9 cellular contexts compared by ENCODE assay signal in the genomic region with DNA sequence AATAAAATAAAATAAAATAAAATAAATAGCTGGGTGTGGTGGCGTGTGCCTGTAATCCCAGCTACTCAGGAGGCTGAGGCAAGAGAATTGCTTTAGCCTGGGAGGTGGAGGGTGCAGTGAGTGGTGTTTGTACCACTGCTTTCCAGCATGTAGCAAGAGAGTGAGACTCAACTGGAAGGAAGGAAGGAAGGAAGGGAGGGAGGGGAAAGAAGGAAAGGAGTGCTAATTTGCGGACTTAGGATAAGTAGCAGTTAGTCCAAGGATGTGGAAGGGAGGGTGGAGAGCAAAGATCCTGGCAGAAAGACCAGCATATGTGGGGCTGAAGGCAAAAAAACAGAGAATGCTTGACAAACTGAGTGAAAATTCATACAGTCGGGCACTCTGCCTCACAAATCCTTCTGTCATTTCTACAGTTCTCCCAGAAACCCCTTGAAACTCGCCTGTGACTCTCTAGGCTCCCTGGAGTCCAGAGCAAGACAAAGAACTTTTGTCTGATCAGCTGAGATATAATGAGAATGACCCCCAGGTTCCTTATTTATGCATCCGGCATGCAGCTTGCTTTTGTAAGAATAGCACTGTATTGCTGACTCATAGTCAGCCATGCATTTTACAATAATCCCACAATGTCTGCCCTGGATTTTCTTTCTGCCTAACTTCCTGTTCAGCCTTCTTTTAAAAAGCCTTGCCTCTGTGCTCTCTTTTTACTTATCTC. TPM values are rescaled to one million over a fixed set of nuclear protein-coding genes. Genes with fewer than 3 reads are reported as not detected.
DNase-seq lines count a peak whose midpoint lies in the region; ATAC-seq and TF ChIP-seq lines count a peak whose summit lies in the region.
"Had no signal": no experiment of that assay in that cellular context is flagged by ENCODE, and none has a peak within 500 bp of the region (broad histone marks: within the 10 kb centered on the region; RNA-seq: fewer than 3 reads in every experiment).

No MANE protein-coding gene starts in this region.

- no peaks in the 10 kb centered on the region for H3K9me3 ChIP-seq in SJSA1 (replicated peaks)
- H3K9me3 ChIP-seq in parathyroid adenoma (ENCODE audit: control insufficient read depth, low read length), result no peaks in the 10 kb centered on the region

- H3K27me3 ChIP-seq in SJSA1 (replicated peaks), result no peaks in the 10 kb centered on the region
- H3K27me3 ChIP-seq in parathyroid adenoma (ENCODE audit: control insufficient read depth, insufficient read depth, low read length), result no peaks in the 10 kb centered on the region

- no peak overlapping the region for H3K9ac ChIP-seq in parathyroid adenoma

- TF ChIP-seq CTCF in fibroblast of the aortic adventitia (IDR thresholded peaks at IDR 0.05; ENCODE audit: insufficient read depth, low read length), result no peak
- no peak for TF ChIP-seq CTCF in parathyroid adenoma (IDR thresholded peaks at IDR 0.05)

- peak overlapping the region; percentile 46 for H3K4me2 ChIP-seq in parathyroid adenoma (ENCODE audit: low read length)

- no peaks in the 10 kb centered on the region for H3K36me3 Mint-ChIP-seq in activated naive CD8-positive, alpha-beta T cell treated with anti-CD3 and anti-CD28 coated beads, Interleukin-2, amount 50 U/mL, for 24 hours (ENCODE audit: low read depth)
- H3K36me3 Mint-ChIP-seq: naive B cell had no signal

- peaks cover 54% of the 10 kb centered on the region for H3K4me1 ChIP-seq in SJSA1 (replicated peaks)
- H3K4me1 ChIP-seq in parathyroid adenoma, result peaks cover 32% of the 10 kb centered on the region

- no peaks in the 10 kb centered on the region for H3K79me2 ChIP-seq in parathyroid adenoma

- H3K36me3 ChIP-seq in SJSA1, result no peaks in the 10 kb centered on the region
- no peaks in the 10 kb centered on the region for H3K36me3 ChIP-seq in parathyroid adenoma (ENCODE audit: control insufficient read depth, insufficient read depth, low read length)

- DNase-seq in DMS53 (lab: John Stamatoyannopoulos, UW), result peak; percentile 89
- peak; percentile 95 for DNase-seq in HT1080 (ENCODE audit: low read depth)
- peak; percentile 79 to 87 for DNase-seq in SJSA1 (ENCODE audit: low read depth in 1 of 2, low spot score in 2 of 2)
- peak; percentile 70 for DNase-seq in fibroblast of the aortic adventitia (ENCODE audit: low read depth)
- no peak for DNase-seq in activated naive CD8-positive, alpha-beta T cell treated with anti-CD3 and anti-CD28 coated beads, Interleukin-2, amount 50 U/mL, for 24 hours
- DNase-seq: naive B cell had no signal

- H3K27ac ChIP-seq in SJSA1 (peak overlapping the region; percentile 94), parathyroid adenoma (peak overlapping the region; percentile 93)

- peak overlapping the region; percentile 82 for H2AFZ ChIP-seq in parathyroid adenoma

- H3K9me3 Mint-ChIP-seq in activated naive CD8-positive, alpha-beta T cell treated with anti-CD3 and anti-CD28 coated beads, Interleukin-2, amount 50 U/mL, for 24 hours, result no peaks in the 10 kb centered on the region
- H3K9me3 Mint-ChIP-seq: naive B cell had no signal

- H3K27me3 Mint-ChIP-seq in activated naive CD8-positive, alpha-beta T cell treated with anti-CD3 and anti-CD28 coated beads, Interleukin-2, amount 50 U/mL, for 24 hours, result peaks cover 26% of the 10 kb centered on the region

- no peak overlapping the region for H3K27ac Mint-ChIP-seq in activated naive CD8-positive, alpha-beta T cell treated with anti-CD3 and anti-CD28 coated beads, Interleukin-2, amount 50 U/mL, for 24 hours
- H3K27ac Mint-ChIP-seq: naive B cell had no signal

- H3K4me1 Mint-ChIP-seq in activated naive CD8-positive, alpha-beta T cell treated with anti-CD3 and anti-CD28 coated beads, Interleukin-2, amount 50 U/mL, for 24 hours, result no peaks in the 10 kb centered on the region

- ATAC-seq in activated naive CD8-positive, alpha-beta T cell treated with anti-CD3 and anti-CD28 coated beads, Interleukin-2, amount 50 U/mL, for 24 hours, result no peak
- ATAC-seq in GM21526 (IDR thresholded peaks at IDR 0.05; ENCODE audit: low FRiP score, unreplicated experiment), result no peak
- ATAC-seq in GM18498 (IDR thresholded peaks at IDR 0.05; ENCODE audit: unreplicated experiment), result no peak

- no peak overlapping the region for H3K4me3 ChIP-seq in SJSA1
- H3K4me3 ChIP-seq in fibroblast of the aortic adventitia (ENCODE audit: low read depth, low read length), result no peak overlapping the region
- H3K4me3 ChIP-seq in parathyroid adenoma (ENCODE audit: low read depth, low read length), result peak overlapping the region; percentile 2

- no peak overlapping the region for H3K4me3 Mint-ChIP-seq in activated naive CD8-positive, alpha-beta T cell treated with anti-CD3 and anti-CD28 coated beads, Interleukin-2, amount 50 U/mL, for 24 hours
- H3K4me3 Mint-ChIP-seq: naive B cell had no signal

RNA-seq across cellular contexts. Expression of gene CDK5RAP3, which starts 31.5 kb away (rescaled TPM):
- 50.0 and 53.1 TPM in 2 replicates for total RNA-seq in HT1080 (2014; rRNA removed; shearing (Covaris generic))
- polyA plus RNA-seq in HT1080 (2015; cell fraction: cytosol; rRNA removed), result 42.2 and 46.1 TPM in 2 replicates
- polyA plus RNA-seq in HT1080 (2015; cell fraction: nucleus; rRNA removed), result 341 and 378 TPM in 2 replicates
- total RNA-seq in SJSA1 (2014; rRNA removed; shearing (Covaris generic)), result 89.5 and 94.9 TPM in 2 replicates
- total RNA-seq in fibroblast of the aortic adventitia (ENCODE audit: low replicate concordance), result 49.5 and 109 TPM in 2 replicates

RNA-seq across cellular contexts. Expression of gene COPZ2, which starts 35.2 kb away (rescaled TPM):
- total RNA-seq in HT1080 (2014; rRNA removed; shearing (Covaris generic)), result 15.4 and 17.3 TPM in 2 replicates
- 13.9 and 16.4 TPM in 2 replicates for polyA plus RNA-seq in HT1080 (2015; cell fraction: cytosol; rRNA removed)
- polyA plus RNA-seq in HT1080 (2015; cell fraction: nucleus; rRNA removed), result 10.7 and 12.3 TPM in 2 replicates
- 21.1 and 45.2 TPM in 2 replicates for total RNA-seq in SJSA1 (2014; rRNA removed; shearing (Covaris generic))
- total RNA-seq in fibroblast of the aortic adventitia (ENCODE audit: low replicate concordance), result 80.5 and 292 TPM in 2 replicates

RNA-seq across cellular contexts. Expression of gene PRR15L, which starts 44.7 kb away (rescaled TPM):
- total RNA-seq in HT1080 (2014; rRNA removed; shearing (Covaris generic)), result not detected in 2 replicates
- polyA plus RNA-seq in HT1080 (2015; cell fraction: cytosol; rRNA removed), result not detected in 2 replicates
- not detected in 2 replicates for polyA plus RNA-seq in HT1080 (2015; cell fraction: nucleus; rRNA removed)
- total RNA-seq in SJSA1 (2014; rRNA removed; shearing (Covaris generic)), result not detected in 2 replicates
- not detected in 2 replicates for total RNA-seq in fibroblast of the aortic adventitia (ENCODE audit: low replicate concordance)

RNA-seq across cellular contexts. Expression of gene NFE2L1, which starts 45.8 kb away (rescaled TPM):
- total RNA-seq in HT1080 (2014; rRNA removed; shearing (Covaris generic)), result 59.4 and 62.3 TPM in 2 replicates
- polyA plus RNA-seq in HT1080 (2015; cell fraction: cytosol; rRNA removed), result 138 and 142 TPM in 2 replicates
- polyA plus RNA-seq in HT1080 (2015; cell fraction: nucleus; rRNA removed), result 273 and 285 TPM in 2 replicates
- total RNA-seq in SJSA1 (2014; rRNA removed; shearing (Covaris generic)), result 61.8 and 200 TPM in 2 replicates
- 103 and 413 TPM in 2 replicates for total RNA-seq in fibroblast of the aortic adventitia (ENCODE audit: low replicate concordance)
